ENCODE assay signal across 9 cellular contexts in genomic region chr9:95091971-95092320, GRCh38.
A peak's percentile ranks its signal among the peaks of the same experiment; 100 is the strongest.
DNase-seq lines count a peak whose midpoint lies in the region; ATAC-seq and TF ChIP-seq lines count a peak whose summit lies in the region.
"Had no signal": no experiment of that assay in that cellular context is flagged by ENCODE, and none has a peak within 500 bp of the region (broad histone marks: within the 10 kb centered on the region; RNA-seq: fewer than 3 reads in every experiment).

No MANE protein-coding gene starts in this region.

- intact Hi-C loops in left ventricle myocardium inferior (cut with micrococcal nuclease) = no loop called here
- intact Hi-C loops in left ventricle myocardium superior (cut with micrococcal nuclease) = no loop called here
- intact Hi-C loops in dorsolateral prefrontal cortex (cut with DNase I) = no loop called here
- intact Hi-C loops in uterus (cut with DNase I; ENCODE audit: low total_unique reads) = no loop called here

- H3K27me3 ChIP-seq in left ventricle myocardium inferior (ENCODE audit: low read depth) (no peaks in the 10 kb centered on the region), dorsolateral prefrontal cortex (no peaks in the 10 kb centered on the region), uterus (no peaks in the 10 kb centered on the region)

- H3K9me3 ChIP-seq in left ventricle myocardium inferior (replicated peaks) = no peaks in the 10 kb centered on the region
- no peaks in the 10 kb centered on the region for H3K9me3 ChIP-seq in uterus

- no peak for DNase-seq in left ventricle myocardium inferior
- DNase-seq in left ventricle myocardium superior = no peak
- DNase-seq in dorsolateral prefrontal cortex = peak in 1 of 10 donors; percentile 25
- peak; percentile 83 for DNase-seq in myocyte (ENCODE audit: low read depth)
- DNase-seq in uterus = no peak
- no peak for DNase-seq in hypothalamus (lab: John Stamatoyannopoulos, UW)
- DNase-seq: AML-193 had no signal

- H3K36me3 ChIP-seq in left ventricle myocardium inferior (peaks cover 19% of the 10 kb centered on the region), uterus (no peaks in the 10 kb centered on the region)

- H3K4me1 ChIP-seq in left ventricle myocardium inferior (peaks cover 98% of the 10 kb centered on the region), uterus (peaks cover 17 to 56% of the 10 kb centered on the region in 2 donors)

- H3K4me3 ChIP-seq in left ventricle myocardium inferior (no peak overlapping the region), dorsolateral prefrontal cortex (no peak overlapping the region), uterus (no peak overlapping the region)

- no peak for TF ChIP-seq POLR2A in uterus (IDR thresholded peaks at IDR 0.05)

- peak overlapping the region; percentile 90 for H3K27ac ChIP-seq in left ventricle myocardium inferior (replicated peaks)
- peak overlapping the region; percentile 2 to 100 (median 90) for H3K27ac ChIP-seq in dorsolateral prefrontal cortex
- H3K27ac ChIP-seq in uterus = peak overlapping the region; percentile 78 to 92

- no peak for ATAC-seq in left ventricle myocardium superior
- no peak for ATAC-seq in GM21786 (IDR thresholded peaks at IDR 0.05; ENCODE audit: unreplicated experiment)
- no peak for ATAC-seq in HG02840 (IDR thresholded peaks at IDR 0.05; ENCODE audit: low FRiP score, unreplicated experiment)

- TF ChIP-seq CTCF in left ventricle myocardium inferior (IDR thresholded peaks at IDR 0.05; ENCODE audit: borderline replicate concordance) = no peak
- no peak for TF ChIP-seq CTCF in dorsolateral prefrontal cortex (IDR thresholded peaks at IDR 0.05 in 54 of 56, conservative IDR thresholded peaks at IDR 0.05 in 2 of 56; ENCODE audit: low read depth in 1 of 56, partially characterized antibody in 56 of 56)
- no peak for TF ChIP-seq CTCF in uterus (IDR thresholded peaks at IDR 0.05)
